ENCODE assay signal across 8 cellular contexts in the genomic region with DNA sequence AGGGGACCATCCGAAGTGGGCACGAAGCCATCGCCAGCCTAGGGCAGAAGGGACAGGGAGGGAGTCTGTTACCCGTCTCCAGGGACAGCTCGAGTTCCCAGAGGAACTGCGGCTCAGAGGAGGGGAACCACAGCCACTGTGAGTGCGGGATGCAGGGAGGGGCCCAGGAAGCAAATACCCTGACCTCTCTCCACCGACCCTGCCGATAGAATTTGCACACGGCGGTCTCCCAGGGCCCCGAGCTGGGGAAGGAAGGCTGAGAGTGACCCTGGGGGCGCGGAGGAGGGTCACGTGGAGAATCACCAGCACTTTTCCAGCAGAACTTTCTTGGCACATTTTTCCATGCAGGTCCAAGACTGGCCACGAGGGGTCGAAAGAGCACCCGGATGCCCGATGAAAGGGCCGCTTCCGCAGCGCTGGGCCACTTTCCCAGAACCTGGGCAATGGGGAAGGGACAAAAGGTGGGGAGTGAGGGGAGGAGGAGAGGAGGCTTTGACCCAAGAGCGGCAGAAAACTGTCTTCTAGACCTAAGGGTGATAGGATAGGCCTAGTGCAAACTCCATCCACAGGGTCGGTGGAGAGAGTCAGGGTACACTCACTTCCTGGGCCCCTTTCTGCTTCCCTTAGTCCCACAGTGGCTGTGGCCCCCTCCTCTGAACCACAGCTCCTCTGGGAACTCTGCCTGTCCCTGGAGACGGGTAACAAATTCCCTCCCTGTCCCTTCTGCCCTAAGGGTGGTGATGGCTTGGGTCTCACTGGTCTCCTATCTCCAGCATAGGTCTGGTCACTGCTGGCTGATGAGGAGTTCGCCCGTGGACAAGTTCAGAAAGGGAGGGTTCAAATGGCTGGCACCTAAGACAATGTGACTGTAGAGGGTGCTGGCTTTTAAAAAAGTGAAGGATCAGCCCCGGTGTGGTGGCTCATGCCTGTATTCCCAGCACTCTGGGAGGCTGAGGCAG. TPM values are rescaled to one million over a fixed set of nuclear protein-coding genes. Genes with fewer than 3 reads are reported as not detected.
DNase-seq lines count a peak whose midpoint lies in the region; FAIRE-seq and TF ChIP-seq lines count a peak whose summit lies in the region.

No MANE protein-coding gene starts in this region.

- FAIRE-seq in GM12892 (lab: Jason Lieb, UNC), result peak; percentile 17

- TF ChIP-seq POLR2A in GM12892 (IDR thresholded peaks at IDR 0.05; ENCODE audit: low read depth, low read length), result peak; percentile 40; the same call in 1 of the 2 replicates
- no peak for TF ChIP-seq POLR2A in erythroblast (IDR thresholded peaks at IDR 0.05; ENCODE audit: low read length)

- no peaks in the 10 kb centered on the region for H3K9me3 ChIP-seq in stomach smooth muscle (ENCODE audit: control insufficient read depth in 2 of 2, low read length in 2 of 2)

- H3K9ac ChIP-seq in stomach smooth muscle (ENCODE audit: low read length in 2 of 2), result peak overlapping the region in 1 of 2 donors; percentile 42

- peaks cover 0 to 2% of the 10 kb centered on the region in 2 donors for H3K36me3 ChIP-seq in stomach smooth muscle (ENCODE audit: control insufficient read depth in 2 of 2, insufficient read depth in 2 of 2, low read length in 2 of 2)

- H3K27ac ChIP-seq in stomach smooth muscle (ENCODE audit: low read length), result no peak overlapping the region

- DNase-seq in A172 (ENCODE audit: low spot score), result peak; percentile 50
- DNase-seq in GM12892 (ENCODE audit: insufficient read length), result no peak
- DNase-seq in NCI-H460 (ENCODE audit: extremely low read depth, low read depth), result peak; percentile 67
- DNase-seq in activated T-cell treated with anti-CD3 and anti-CD28 coated beads for 48 hours (ENCODE audit: low read depth), result peak; percentile 25
- peak; percentile 42 to 68 for DNase-seq in erythroblast (lab: John Stamatoyannopoulos, UW)
- peak; percentile 47 for DNase-seq in middle frontal gyrus (ENCODE audit: extremely low spot score, low spot score)
- no peak for DNase-seq in GOT3 (lab: John Stamatoyannopoulos, UW)

- H3K4me1 ChIP-seq in stomach smooth muscle (ENCODE audit: control insufficient read depth, insufficient read depth, low read length), result peaks cover 10% of the 10 kb centered on the region

- peak overlapping the region; percentile 12 to 67 for H3K4me3 ChIP-seq in stomach smooth muscle (ENCODE audit: low read length in 2 of 2)

- H3K27me3 ChIP-seq in stomach smooth muscle (ENCODE audit: control insufficient read depth in 1 of 2, insufficient read depth in 2 of 2, low read length in 2 of 2), result peaks cover 5 to 6% of the 10 kb centered on the region in 2 donors

RNA-seq across cellular contexts. Expression of a gene that starts 5.3 kb away (rescaled TPM):
- total RNA-seq in A172 (2014; rRNA removed; shearing (Covaris generic)), result not detected in 2 replicates
- polyA plus RNA-seq in GM12892 (2012; ENCODE audit: missing spikeins), result not detected
- total RNA-seq in NCI-H460 (2014; rRNA removed; shearing (Covaris generic)), result 0.09 and 0.57 TPM in 2 replicates
- 0.04 and 0.16 TPM in 2 replicates for polyA plus RNA-seq in NCI-H460 (2014; cell fraction: nucleus; rRNA removed)

RNA-seq across cellular contexts. Expression of a gene that starts 22.7 kb away (rescaled TPM):
- total RNA-seq in A172 (2014; rRNA removed; shearing (Covaris generic)), result 4.0 and 8.6 TPM in 2 replicates
- 6.1 TPM for polyA plus RNA-seq in GM12892 (2012; ENCODE audit: missing spikeins)
- total RNA-seq in NCI-H460 (2014; rRNA removed; shearing (Covaris generic)), result 6.0 and 6.3 TPM in 2 replicates
- 6.5 and 8.3 TPM in 2 replicates for polyA plus RNA-seq in NCI-H460 (2014; cell fraction: nucleus; rRNA removed)

RNA-seq across cellular contexts. Expression of a gene that starts 31.8 kb away (rescaled TPM):
- total RNA-seq in A172 (2014; rRNA removed; shearing (Covaris generic)), result 4.2 and 4.4 TPM in 2 replicates
- 51.3 TPM for polyA plus RNA-seq in GM12892 (2012; ENCODE audit: missing spikeins)
- total RNA-seq in NCI-H460 (2014; rRNA removed; shearing (Covaris generic)), result 19.1 and 21.4 TPM in 2 replicates
- polyA plus RNA-seq in NCI-H460 (2014; cell fraction: nucleus; rRNA removed), result 69.1 and 88.6 TPM in 2 replicates

Comparison
In these comparisons a context has a peak if more than half of its experiments do, and no peak if none do; other contexts are left out.
1. DNase-seq: peak in A172 (single experiment), NCI-H460 (single experiment), activated T-cell treated with anti-CD3 and anti-CD28 coated beads for 48 hours (single experiment), erythroblast (2 of 2) and middle frontal gyrus (single experiment); none in GM12892 (single experiment) and GOT3 (single experiment).